26 cellular contexts compared by ENCODE assay signal in genomic region chr7:32381024-32381601, GRCh38.
DNase-seq lines count a peak whose midpoint lies in the region; ATAC-seq, FAIRE-seq and TF ChIP-seq lines count a peak whose summit lies in the region.
"Had no signal": no experiment of that assay in that cellular context is flagged by ENCODE, and none has a peak within 500 bp of the region (broad histone marks: within the 10 kb centered on the region; RNA-seq: fewer than 3 reads in every experiment).

No MANE protein-coding gene starts in this region.

- H2BK20ac ChIP-seq in H1 (ENCODE audit: low read length): no peak overlapping the region

- intact Hi-C loops in HepG2 (cut with micrococcal nuclease; ENCODE audit: unreplicated experiment) (no loop called here), right lobe of liver (cut with DNase I) (no loop called here)

- no peaks in the 10 kb centered on the region for H3K79me1 ChIP-seq in H1 (ENCODE audit: low read depth, low read length)

- no peaks in the 10 kb centered on the region for H3K23me2 ChIP-seq in H1 (ENCODE audit: low read depth, low read length)

- no peaks in the 10 kb centered on the region for H3K36me3 Mint-ChIP-seq in activated naive CD8-positive, alpha-beta T cell treated with anti-CD3 and anti-CD28 coated beads, Interleukin-2, amount 50 U/mL, for 24 hours (ENCODE audit: low read depth)
- H3K36me3 Mint-ChIP-seq: IgD-negative memory B cell; naive thymus-derived CD8-positive, alpha-beta T cell; stimulated activated naive B cell treated with anti-CD40 and anti-IgM and Interleukin-4, amounts not matched to agents 10 μg/mL and 1 μg/mL and 100 μg/mL, for 72 hours had no signal

- no peak overlapping the region for H3K18ac ChIP-seq in H1 (ENCODE audit: extremely low read depth, low read length)

- ATAC-seq in HepG2 (peak; percentile 69), right lobe of liver (no peak), HG03521 (IDR thresholded peaks at IDR 0.05; ENCODE audit: unreplicated experiment) (no peak), esophagus mucosa (no peak)
- no peak for ATAC-seq in activated naive CD8-positive, alpha-beta T cell treated with anti-CD3 and anti-CD28 coated beads, Interleukin-2, amount 50 U/mL, for 24 hours
- ATAC-seq: activated CD4-positive, alpha-beta T cell treated with anti-CD3 and anti-CD28 coated beads for 36 hours; naive thymus-derived CD8-positive, alpha-beta T cell; Right ventricle myocardium inferior; stimulated activated naive B cell treated with anti-CD40 and anti-IgM and Interleukin-4, amounts not matched to agents 10 μg/mL and 1 μg/mL and 100 μg/mL, for 72 hours had no signal

- H3K27me3 Mint-ChIP-seq in activated naive CD8-positive, alpha-beta T cell treated with anti-CD3 and anti-CD28 coated beads, Interleukin-2, amount 50 U/mL, for 24 hours: peaks cover 12% of the 10 kb centered on the region

- H3K36me3 ChIP-seq in HepG2 (replicated peaks in 1 of 2; ENCODE audit: control insufficient read depth in 1 of 2, insufficient read depth in 2 of 2, low read length in 2 of 2) (no peaks in the 10 kb centered on the region), right lobe of liver (no peaks in the 10 kb centered on the region), H1 (ENCODE audit: control insufficient read depth in 2 of 4, insufficient read depth in 4 of 4, low read length in 3 of 4) (no peaks in the 10 kb centered on the region)
- H3K36me3 ChIP-seq: BE2C, left ventricle myocardium inferior, right atrium auricular region had no signal

- POLR2A ChIA-PET in HepG2 (lab: Yijun Ruan, JAX) (no interaction called here), H1 (lab: Charles Lee; ENCODE audit: partially characterized antibody) (no interaction called here)

- H3K4me2 ChIP-seq in HepG2 (ENCODE audit: low read depth, low read length) (no peak overlapping the region), H1 (ENCODE audit: insufficient read depth in 1 of 2, low read depth in 2 of 2, low read length in 2 of 2) (no peak overlapping the region)

- H3K27ac ChIP-seq in HepG2 (ENCODE audit: extremely low read length, insufficient read depth, low read length): no peak overlapping the region
- H3K27ac ChIP-seq in right lobe of liver: no peak overlapping the region
- H3K27ac ChIP-seq in H1 (ENCODE audit: low read depth, low read length): no peak overlapping the region
- H3K27ac ChIP-seq: epithelial cell of prostate, left ventricle myocardium inferior, right atrium auricular region, testis had no signal

- no peaks in the 10 kb centered on the region for H3K4me1 Mint-ChIP-seq in activated naive CD8-positive, alpha-beta T cell treated with anti-CD3 and anti-CD28 coated beads, Interleukin-2, amount 50 U/mL, for 24 hours
- H3K4me1 Mint-ChIP-seq: activated CD4-positive, alpha-beta T cell treated with anti-CD3 and anti-CD28 coated beads for 36 hours; IgD-negative memory B cell; stimulated activated naive B cell treated with anti-CD40 and anti-IgM and Interleukin-4, amounts not matched to agents 10 μg/mL and 1 μg/mL and 100 μg/mL, for 72 hours had no signal

- H4K20me1 ChIP-seq in HepG2 (ENCODE audit: insufficient read depth, low read length) (no peaks in the 10 kb centered on the region), H1 (replicated peaks in 1 of 2; ENCODE audit: control insufficient read depth in 1 of 2, insufficient read depth in 2 of 2, low read length in 2 of 2) (peaks cover 0 to 2% of the 10 kb centered on the region in 2 experiments)

- no peak overlapping the region for H2BK120ac ChIP-seq in H1 (replicated peaks; ENCODE audit: low read depth, low read length)

- no TSS peak for BruUV-seq in HepG2 (replicated peaks; lab: Mats Ljungman, UMichigan)

- H4K91ac ChIP-seq in H1 (replicated peaks; ENCODE audit: insufficient read length, low read length): no peak overlapping the region

- CTCF ChIA-PET in HepG2 (lab: Yijun Ruan, JAX; ENCODE audit: low intra/inter-chr PET ratio, low total read pairs) (no interaction called here), H1 (lab: Charles Lee; ENCODE audit: partially characterized antibody) (interaction anchor here (1.1 to 3.5 kb wide), 4 partner anchors 9 to 98 kb away, joined by 3 to 16 read pairs (median 7); no protein-coding TSS in a partner anchor)

- WGBS in HepG2 (ENCODE audit: low lambda C conversion rate): 24% methylated on average over 3 of the region's 4 CpGs
- 71% methylated on average over 3 of the region's 4 CpGs for WGBS in right lobe of liver (ENCODE audit: insufficient coverage, low coverage, low lambda C conversion rate, missing lambda C conversion rate)
- 76% methylated on average over 4 of the region's 4 CpGs; no CpG with 5 or more reads in 1 of the 2 experiments for WGBS in H1 (ENCODE audit: extremely low coverage in 1 of 2, insufficient coverage in 1 of 2, insufficient read length in 1 of 2, insufficient replicate concordance in 2 of 2, low coverage in 1 of 2, low lambda C conversion rate in 2 of 2, missing lambda C conversion rate in 1 of 2), 2 experiments

- peaks cover 0 to 9% of the 10 kb centered on the region in 2 experiments; a peak in 1 of 5 replicates for H3K27me3 ChIP-seq in HepG2 (ENCODE audit: control insufficient read depth in 1 of 2, insufficient read depth in 2 of 2, low read length in 2 of 2)
- H3K27me3 ChIP-seq in right lobe of liver: no peaks in the 10 kb centered on the region
- H3K27me3 ChIP-seq in H1 (replicated peaks in 1 of 4; ENCODE audit: control insufficient read depth in 3 of 4, extremely low read depth in 1 of 4, insufficient read depth in 3 of 4, low read length in 3 of 4): no peaks in the 10 kb centered on the region; a peak in 1 of 7 replicates
- H3K27me3 ChIP-seq: BE2C, right atrium auricular region, testis had no signal

- H2AFZ ChIP-seq in HepG2 (ENCODE audit: low read length) (no peak overlapping the region), H1 (ENCODE audit: low read length) (no peak overlapping the region)

- TF ChIP-seq POLR2A in HepG2 (IDR thresholded peaks at IDR 0.05; ENCODE audit: insufficient read depth in 1 of 2, low read depth in 2 of 2, low read length in 2 of 2) (no peak), right lobe of liver (IDR thresholded peaks at IDR 0.05) (no peak), H1 (IDR thresholded peaks at IDR 0.05; ENCODE audit: control extremely low read depth in 1 of 2, low read depth in 2 of 2, low read length in 2 of 2) (no peak)

- H2BK5ac ChIP-seq in H1 (ENCODE audit: low read depth, low read length): no peak overlapping the region

- H3K23ac ChIP-seq in H1 (ENCODE audit: insufficient read length): no peak overlapping the region

- H3K9me3 ChIP-seq in HepG2 (ENCODE audit: low read length): no peaks in the 10 kb centered on the region
- no peaks in the 10 kb centered on the region for H3K9me3 ChIP-seq in right lobe of liver
- H3K9me3 ChIP-seq in H1 (ENCODE audit: insufficient read depth in 2 of 2, low read depth in 1 of 2, low read length in 1 of 2): no peaks in the 10 kb centered on the region
- H3K9me3 ChIP-seq: BE2C, left ventricle myocardium inferior, right atrium auricular region, testis had no signal

- H3K79me2 ChIP-seq in HepG2 (ENCODE audit: insufficient read depth, low read length) (no peaks in the 10 kb centered on the region), H1 (ENCODE audit: control insufficient read depth in 1 of 2, insufficient read depth in 2 of 2, low read length in 2 of 2) (no peaks in the 10 kb centered on the region)

- no peak overlapping the region for H4K5ac ChIP-seq in H1 (ENCODE audit: insufficient read length, low read depth, low read length)

- no peak for TF ChIP-seq EP300 in HepG2 (IDR thresholded peaks at IDR 0.05; ENCODE audit: low read depth in 2 of 2, low read length in 2 of 2)
- no peak for TF ChIP-seq EP300 in HepG2 (CRISPR knock-in tag; IDR thresholded peaks at IDR 0.05; ENCODE audit: borderline replicate concordance)
- TF ChIP-seq EP300 in H1 (IDR thresholded peaks at IDR 0.05; ENCODE audit: borderline replicate concordance in 1 of 2, low read depth in 2 of 2, low read length in 2 of 2): no peak

- in situ Hi-C loops in HepG2 (cut with HindIII; ENCODE audit: extremely low pct_ligation_motif_present, low pct_unique_long_range_greater_than_20kb): no loop called here

- no peak overlapping the region for H3K56ac ChIP-seq in H1 (replicated peaks; ENCODE audit: insufficient read length, low read depth, low read length)

- H3K9ac ChIP-seq in HepG2 (ENCODE audit: insufficient read depth, low read depth, low read length) (no peak overlapping the region), H1 (replicated peaks in 1 of 4; ENCODE audit: extremely low read depth in 1 of 4, low read depth in 3 of 4, low read length in 3 of 4) (no peak overlapping the region)

- TF ChIP-seq CTCF in HepG2 (CRISPR knock-in tag; IDR thresholded peaks at IDR 0.05) (no peak), right lobe of liver (IDR thresholded peaks at IDR 0.05) (no peak), H1 (IDR thresholded peaks at IDR 0.05; ENCODE audit: control extremely low read depth in 1 of 3, insufficient read depth in 1 of 3, low read depth in 1 of 3, low read length in 3 of 3) (peak in 2 of 3 experiments; percentile 18 to 42; a peak in 2 of 4 replicates)

- TF ChIP-seq RAD21 in HepG2 (CRISPR knock-in tag; IDR thresholded peaks at IDR 0.05) (no peak), H1 (IDR thresholded peaks at IDR 0.05 in 1 of 2, conservative IDR thresholded peaks at IDR 0.05 in 1 of 2; ENCODE audit: low read depth in 2 of 2, low read length in 2 of 2) (peak in 1 of 2 experiments; percentile 7; a peak in 1 of 4 replicates)

- no peak overlapping the region for H3K14ac ChIP-seq in H1 (ENCODE audit: insufficient read length)

- H3K4me3 Mint-ChIP-seq in activated naive CD8-positive, alpha-beta T cell treated with anti-CD3 and anti-CD28 coated beads, Interleukin-2, amount 50 U/mL, for 24 hours: no peak overlapping the region
- H3K4me3 Mint-ChIP-seq: activated CD4-positive, alpha-beta T cell treated with anti-CD3 and anti-CD28 coated beads for 36 hours; IgD-negative memory B cell; naive thymus-derived CD8-positive, alpha-beta T cell; stimulated activated naive B cell treated with anti-CD40 and anti-IgM and Interleukin-4, amounts not matched to agents 10 μg/mL and 1 μg/mL and 100 μg/mL, for 72 hours; T-helper 1 cell treated with Interleukin-12 subunit alpha and Interleukin-12 subunit beta and Interleukin-4 antibody, amounts not matched to agents 30 μg/mL and 1 μg/mL, for 36 hours had no signal

- no peak overlapping the region for H2BK15ac ChIP-seq in H1 (ENCODE audit: low read length)

- H3K9me3 Mint-ChIP-seq in activated naive CD8-positive, alpha-beta T cell treated with anti-CD3 and anti-CD28 coated beads, Interleukin-2, amount 50 U/mL, for 24 hours: peaks cover 4% of the 10 kb centered on the region
- H3K9me3 Mint-ChIP-seq: T-helper 1 cell treated with Interleukin-12 subunit alpha and Interleukin-12 subunit beta and Interleukin-4 antibody, amounts not matched to agents 30 μg/mL and 1 μg/mL, for 36 hours had no signal

- H3K4me3 ChIP-seq in HepG2 (replicated peaks in 1 of 3; ENCODE audit: insufficient read depth in 1 of 3, low read depth in 2 of 3, low read length in 3 of 3) (no peak overlapping the region), right lobe of liver (no peak overlapping the region), H1 (ENCODE audit: extremely low read depth in 1 of 4, insufficient read depth in 2 of 4, low read depth in 3 of 4, low read length in 4 of 4) (no peak overlapping the region)
- no peak overlapping the region for H3K4me3 ChIP-seq in Jurkat, Clone E6-1 (ENCODE audit: low read length)
- H3K4me3 ChIP-seq: left ventricle myocardium inferior, right atrium auricular region, testis had no signal

- H3K27ac Mint-ChIP-seq in activated naive CD8-positive, alpha-beta T cell treated with anti-CD3 and anti-CD28 coated beads, Interleukin-2, amount 50 U/mL, for 24 hours: no peak overlapping the region
- H3K27ac Mint-ChIP-seq: activated CD4-positive, alpha-beta T cell treated with anti-CD3 and anti-CD28 coated beads for 36 hours; IgD-negative memory B cell; naive thymus-derived CD8-positive, alpha-beta T cell; stimulated activated naive B cell treated with anti-CD40 and anti-IgM and Interleukin-4, amounts not matched to agents 10 μg/mL and 1 μg/mL and 100 μg/mL, for 72 hours; T-helper 1 cell treated with Interleukin-12 subunit alpha and Interleukin-12 subunit beta and Interleukin-4 antibody, amounts not matched to agents 30 μg/mL and 1 μg/mL, for 36 hours had no signal

- H2AK5ac ChIP-seq in H1 (ENCODE audit: low read depth, low read length): no peak overlapping the region

- no peak overlapping the region for H3K4ac ChIP-seq in H1 (replicated peaks; ENCODE audit: insufficient read length, low read depth, low read length)

- no peak overlapping the region for H2BK12ac ChIP-seq in H1 (ENCODE audit: low read depth, low read length)

- H3K4me1 ChIP-seq in HepG2 (ENCODE audit: insufficient read depth, low read length) (no peaks in the 10 kb centered on the region), right lobe of liver (no peaks in the 10 kb centered on the region), H1 (replicated peaks in 1 of 4; ENCODE audit: control insufficient read depth in 3 of 4, insufficient read depth in 4 of 4, low read length in 3 of 4) (no peaks in the 10 kb centered on the region)
- H3K4me1 ChIP-seq: left ventricle myocardium inferior, right atrium auricular region, testis had no signal

- H4K8ac ChIP-seq in H1 (ENCODE audit: extremely low read depth, insufficient read depth, low read length): no peak overlapping the region

- FAIRE-seq in HepG2 (lab: Jason Lieb, UNC): no peak
- no peak for FAIRE-seq in H1 (lab: Jason Lieb, UNC)
- FAIRE-seq in urothelium cell line (lab: Jason Lieb, UNC): peak; percentile 53

- no peak for DNase-seq in HepG2 (ENCODE audit: low spot score)
- no peak for DNase-seq in right lobe of liver
- peak; percentile 10 for DNase-seq in Jurkat, Clone E6-1 (ENCODE audit: low read depth, low spot score)
- no peak for DNase-seq in H1 (ENCODE audit: low read depth in 1 of 2, low spot score in 2 of 2)
- no peak for DNase-seq in urothelium cell line (ENCODE audit: low spot score)
- DNase-seq in activated naive CD8-positive, alpha-beta T cell treated with anti-CD3 and anti-CD28 coated beads, Interleukin-2, amount 50 U/mL, for 24 hours: no peak
- DNase-seq: activated CD4-positive, alpha-beta T cell treated with anti-CD3 and anti-CD28 coated beads for 36 hours; activated gamma-delta T cell; activated T-cell treated with anti-CD3 and anti-CD28 coated beads, Interleukin-2, amount 50 U/mL, for 1 hour; BE2C; left ventricle myocardium inferior; midbrain; naive thymus-derived CD8-positive, alpha-beta T cell; NCI-H1436; NCI-H2107; NCI-H446; stimulated activated CD4-positive, alpha-beta T cell treated with anti-CD3 and anti-CD28 coated beads, Interleukin-4, amount 100 ng/mL, for 24 hours; stimulated activated naive B cell treated with anti-CD40 and anti-IgM and Interleukin-4, amounts not matched to agents 10 μg/mL and 1 μg/mL and 100 μg/mL, for 72 hours; testis had no signal

Comparison
In these comparisons a context has a peak if more than half of its experiments do, and no peak if none do; other contexts are left out.
1. CTCF ChIP-seq: peak in H1 (2 of 3); none in HepG2 (single experiment) and right lobe of liver (0 of 4).
2. Of the 41 proteins assayed by ChIP-seq in both HepG2 and H1: peak only in HepG2: none; only in H1: CTCF; in both: none; in neither: 39; mixed calls (peak in some experiments, not most) for 1.